In the genomic region with DNA sequence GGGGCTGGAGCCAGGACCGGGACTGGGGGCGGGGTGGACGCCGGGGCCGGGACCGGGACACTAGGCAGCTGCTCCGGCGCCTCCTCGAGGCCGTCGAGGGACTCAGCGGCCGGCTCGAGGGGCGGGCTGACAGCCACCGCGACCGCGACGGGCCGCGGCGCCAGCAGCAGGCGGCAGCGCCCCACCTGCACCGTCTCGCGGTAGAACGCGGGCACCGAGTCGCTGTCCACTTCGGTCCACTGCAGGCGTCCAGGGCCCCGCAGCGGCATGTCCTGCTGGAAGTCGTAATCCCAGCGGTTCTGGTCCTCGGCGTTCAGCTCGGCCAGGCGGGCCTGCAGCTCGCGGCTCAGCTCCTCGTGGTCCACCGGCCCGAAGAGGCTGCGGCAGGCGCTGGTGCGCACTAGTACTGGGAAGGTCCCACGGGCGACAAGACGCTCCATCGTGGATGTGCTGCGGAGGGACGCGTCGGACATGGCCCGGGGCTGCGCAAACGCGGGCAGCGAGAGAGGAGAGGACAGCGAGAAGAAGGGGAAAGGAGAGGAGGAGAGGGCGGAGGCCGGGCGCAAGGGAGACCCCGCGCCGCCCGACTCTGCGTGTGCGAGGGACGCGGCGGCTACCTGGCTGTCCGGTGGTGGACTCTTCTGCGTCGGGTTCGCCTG, we compare ENCODE assay signal across 1 cellular context.
A peak's percentile ranks its signal among the peaks of the same experiment; 100 is the strongest.
TF ChIP-seq lines count a peak whose summit lies in the region.

No MANE protein-coding gene starts in this region.

TF ChIP-seq in K562, 482 proteins besides CTCF, POLR2A, EP300 and RAD21 (continued from another document and continues in another):
- no peak; the same call in 1 of the 2 replicates for TF ChIP-seq HCFC1 (IDR thresholded peaks at IDR 0.05; ENCODE audit: low read depth, low read length)
- no peak for TF ChIP-seq U2AF2 (optimal IDR thresholded peaks at IDR 0.05; ENCODE audit: low read depth, low read length)
- no peak for TF ChIP-seq MXI1 (IDR thresholded peaks at IDR 0.05; ENCODE audit: low read depth, low read length)
- TF ChIP-seq ZNF79 (CRISPR knock-in tag; IDR thresholded peaks at IDR 0.05; ENCODE audit: low read depth) = no peak
- TF ChIP-seq, protein P1, sequence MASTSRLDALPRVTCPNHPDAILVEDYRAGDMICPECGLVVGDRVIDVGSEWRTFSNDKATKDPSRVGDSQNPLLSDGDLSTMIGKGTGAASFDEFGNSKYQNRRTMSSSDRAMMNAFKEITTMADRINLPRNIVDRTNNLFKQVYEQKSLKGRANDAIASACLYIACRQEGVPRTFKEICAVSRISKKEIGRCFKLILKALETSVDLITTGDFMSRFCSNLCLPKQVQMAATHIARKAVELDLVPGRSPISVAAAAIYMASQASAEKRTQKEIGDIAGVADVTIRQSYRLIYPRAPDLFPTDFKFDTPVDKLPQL (IDR thresholded peaks at IDR 0.05; ENCODE audit: extremely low read depth, insufficient read length) = no peak
- peak in 2 of 3 experiments; percentile 7 to 59 for TF ChIP-seq YY1 (IDR thresholded peaks at IDR 0.05; ENCODE audit: borderline replicate concordance in 1 of 3, control insufficient read depth in 1 of 3, extremely low read depth in 1 of 3, insufficient read depth in 3 of 3, insufficient read length in 1 of 3, insufficient replicate concordance in 2 of 3, low read depth in 1 of 3, low read length in 2 of 3)
- TF ChIP-seq IRF2 (CRISPR knock-in tag; IDR thresholded peaks at IDR 0.05) = no peak
- TF ChIP-seq HMG20B (CRISPR knock-in tag; IDR thresholded peaks at IDR 0.05) = no peak
- TF ChIP-seq TRIM25 (IDR thresholded peaks at IDR 0.05; ENCODE audit: borderline replicate concordance) = no peak
- no peak for TF ChIP-seq GTF2E2 (tag; IDR thresholded peaks at IDR 0.05)
- TF ChIP-seq RBM14 (IDR thresholded peaks at IDR 0.05; ENCODE audit: borderline replicate concordance, insufficient read depth, low read depth, low read length) = 0 out of 2 replicates have a peak, but pooled peaks have one; percentile 47
- peak; percentile 73 to 78; a peak in 2 of 4 replicates for TF ChIP-seq NRF1 (conservative IDR thresholded peaks at IDR 0.05 in 1 of 2, IDR thresholded peaks at IDR 0.05 in 1 of 2)
- TF ChIP-seq E2F5 (CRISPR knock-in tag; IDR thresholded peaks at IDR 0.05) = 0 out of 2 replicates have a peak, but pooled peaks have one; percentile 31
- TF ChIP-seq AFF4 (CRISPR knock-in tag; IDR thresholded peaks at IDR 0.05) = peak; percentile 93; the same call in 1 of the 2 replicates
- peak; percentile 57; the same call in 1 of the 2 replicates for TF ChIP-seq NR2C2 (CRISPR knock-in tag; IDR thresholded peaks at IDR 0.05)
- no peak for TF ChIP-seq NR2C2 (tag; IDR thresholded peaks at IDR 0.05)
- TF ChIP-seq MTA3 (IDR thresholded peaks at IDR 0.05; ENCODE audit: borderline replicate concordance) = no peak
- TF ChIP-seq TCF7L2 (IDR thresholded peaks at IDR 0.05; ENCODE audit: low read depth, low read length) = no peak
- peak; percentile 21 for TF ChIP-seq PHF20 (IDR thresholded peaks at IDR 0.05; ENCODE audit: partially characterized antibody)
- TF ChIP-seq L3MBTL2 (IDR thresholded peaks at IDR 0.05) = peak; percentile 96
- no peak for TF ChIP-seq ATF1 (CRISPR knock-in tag; IDR thresholded peaks at IDR 0.05)
- peak; percentile 65 for TF ChIP-seq ATF1 (tag; IDR thresholded peaks at IDR 0.05)
- TF ChIP-seq PCBP1 (IDR thresholded peaks at IDR 0.05; ENCODE audit: low read depth, low read length, poor library complexity, severe bottlenecking) = peak; percentile 67
- no peak for TF ChIP-seq KDM5B (IDR thresholded peaks at IDR 0.05; ENCODE audit: insufficient replicate concordance, low read depth, low read length)
- no peak for TF ChIP-seq NFYB (IDR thresholded peaks at IDR 0.05; ENCODE audit: extremely low read depth, insufficient read length)
- TF ChIP-seq TEAD1 (CRISPR knock-in tag; IDR thresholded peaks at IDR 0.05) = peak in 1 of 2 experiments; percentile 62; a peak in 1 of 4 replicates
- no peak for TF ChIP-seq ZNF764 (CRISPR knock-in tag; IDR thresholded peaks at IDR 0.05; ENCODE audit: low read depth)
- TF ChIP-seq STAT5A (IDR thresholded peaks at IDR 0.05; ENCODE audit: borderline replicate concordance, low read length) = no peak
- TF ChIP-seq FOXJ3 (CRISPR knock-in tag; IDR thresholded peaks at IDR 0.05) = no peak
- no peak for TF ChIP-seq ZNF57 (CRISPR knock-in tag; IDR thresholded peaks at IDR 0.05)
- TF ChIP-seq, protein P2, sequence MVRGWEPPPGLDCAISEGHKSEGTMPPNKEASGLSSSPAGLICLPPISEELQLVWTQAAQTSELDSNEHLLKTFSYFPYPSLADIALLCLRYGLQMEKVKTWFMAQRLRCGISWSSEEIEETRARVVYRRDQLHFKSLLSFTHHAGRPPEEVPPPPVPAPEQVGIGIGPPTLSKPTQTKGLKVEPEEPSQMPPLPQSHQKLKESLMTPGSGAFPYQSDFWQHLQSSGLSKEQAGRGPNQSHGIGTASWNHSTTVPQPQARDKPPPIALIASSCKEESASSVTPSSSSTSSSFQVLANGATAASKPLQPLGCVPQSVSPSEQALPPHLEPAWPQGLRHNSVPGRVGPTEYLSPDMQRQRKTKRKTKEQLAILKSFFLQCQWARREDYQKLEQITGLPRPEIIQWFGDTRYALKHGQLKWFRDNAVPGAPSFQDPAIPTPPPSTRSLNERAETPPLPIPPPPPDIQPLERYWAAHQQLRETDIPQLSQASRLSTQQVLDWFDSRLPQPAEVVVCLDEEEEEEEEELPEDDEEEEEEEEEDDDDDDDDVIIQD (CRISPR knock-in tag; IDR thresholded peaks at IDR 0.05) = no peak
- no peak for TF ChIP-seq ZNF384 (IDR thresholded peaks at IDR 0.05; ENCODE audit: low read depth, low read length)
- TF ChIP-seq, protein P3, sequence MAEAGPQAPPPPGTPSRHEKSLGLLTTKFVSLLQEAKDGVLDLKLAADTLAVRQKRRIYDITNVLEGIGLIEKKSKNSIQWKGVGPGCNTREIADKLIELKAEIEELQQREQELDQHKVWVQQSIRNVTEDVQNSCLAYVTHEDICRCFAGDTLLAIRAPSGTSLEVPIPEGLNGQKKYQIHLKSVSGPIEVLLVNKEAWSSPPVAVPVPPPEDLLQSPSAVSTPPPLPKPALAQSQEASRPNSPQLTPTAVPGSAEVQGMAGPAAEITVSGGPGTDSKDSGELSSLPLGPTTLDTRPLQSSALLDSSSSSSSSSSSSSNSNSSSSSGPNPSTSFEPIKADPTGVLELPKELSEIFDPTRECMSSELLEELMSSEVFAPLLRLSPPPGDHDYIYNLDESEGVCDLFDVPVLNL (CRISPR knock-in tag; IDR thresholded peaks at IDR 0.05; ENCODE audit: low read depth) = peak; percentile 59; the same call in 1 of the 2 replicates
- TF ChIP-seq, protein P4, sequence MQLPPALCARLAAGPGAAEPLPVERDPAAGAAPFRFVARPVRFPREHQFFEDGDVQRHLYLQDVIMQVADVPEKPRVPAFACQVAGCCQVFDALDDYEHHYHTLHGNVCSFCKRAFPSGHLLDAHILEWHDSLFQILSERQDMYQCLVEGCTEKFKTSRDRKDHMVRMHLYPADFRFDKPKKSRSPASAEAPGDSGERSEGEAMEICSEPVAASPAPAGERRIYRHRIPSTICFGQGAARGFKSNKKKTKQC (CRISPR knock-in tag; IDR thresholded peaks at IDR 0.05) = peak; percentile 83
- TF ChIP-seq MCM2 (IDR thresholded peaks at IDR 0.05; ENCODE audit: low read depth) = no peak
- no peak for TF ChIP-seq BMI1 (IDR thresholded peaks at IDR 0.05; ENCODE audit: low read length)
- no peak for TF ChIP-seq TCFL5 (CRISPR knock-in tag; conservative IDR thresholded peaks at IDR 0.05)
- TF ChIP-seq, protein P5, sequence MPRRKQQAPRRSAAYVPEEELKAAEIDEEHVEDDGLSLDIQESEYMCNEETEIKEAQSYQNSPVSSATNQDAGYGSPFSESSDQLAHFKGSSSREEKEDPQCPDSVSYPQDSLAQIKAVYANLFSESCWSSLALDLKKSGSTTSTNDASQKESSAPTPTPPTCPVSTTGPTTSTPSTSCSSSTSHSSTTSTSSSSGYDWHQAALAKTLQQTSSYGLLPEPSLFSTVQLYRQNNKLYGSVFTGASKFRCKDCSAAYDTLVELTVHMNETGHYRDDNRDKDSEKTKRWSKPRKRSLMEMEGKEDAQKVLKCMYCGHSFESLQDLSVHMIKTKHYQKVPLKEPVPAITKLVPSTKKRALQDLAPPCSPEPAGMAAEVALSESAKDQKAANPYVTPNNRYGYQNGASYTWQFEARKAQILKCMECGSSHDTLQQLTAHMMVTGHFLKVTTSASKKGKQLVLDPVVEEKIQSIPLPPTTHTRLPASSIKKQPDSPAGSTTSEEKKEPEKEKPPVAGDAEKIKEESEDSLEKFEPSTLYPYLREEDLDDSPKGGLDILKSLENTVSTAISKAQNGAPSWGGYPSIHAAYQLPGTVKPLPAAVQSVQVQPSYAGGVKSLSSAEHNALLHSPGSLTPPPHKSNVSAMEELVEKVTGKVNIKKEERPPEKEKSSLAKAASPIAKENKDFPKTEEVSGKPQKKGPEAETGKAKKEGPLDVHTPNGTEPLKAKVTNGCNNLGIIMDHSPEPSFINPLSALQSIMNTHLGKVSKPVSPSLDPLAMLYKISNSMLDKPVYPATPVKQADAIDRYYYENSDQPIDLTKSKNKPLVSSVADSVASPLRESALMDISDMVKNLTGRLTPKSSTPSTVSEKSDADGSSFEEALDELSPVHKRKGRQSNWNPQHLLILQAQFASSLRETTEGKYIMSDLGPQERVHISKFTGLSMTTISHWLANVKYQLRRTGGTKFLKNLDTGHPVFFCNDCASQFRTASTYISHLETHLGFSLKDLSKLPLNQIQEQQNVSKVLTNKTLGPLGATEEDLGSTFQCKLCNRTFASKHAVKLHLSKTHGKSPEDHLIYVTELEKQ (CRISPR knock-in tag; IDR thresholded peaks at IDR 0.05) = no peak
- TF ChIP-seq, protein P6, sequence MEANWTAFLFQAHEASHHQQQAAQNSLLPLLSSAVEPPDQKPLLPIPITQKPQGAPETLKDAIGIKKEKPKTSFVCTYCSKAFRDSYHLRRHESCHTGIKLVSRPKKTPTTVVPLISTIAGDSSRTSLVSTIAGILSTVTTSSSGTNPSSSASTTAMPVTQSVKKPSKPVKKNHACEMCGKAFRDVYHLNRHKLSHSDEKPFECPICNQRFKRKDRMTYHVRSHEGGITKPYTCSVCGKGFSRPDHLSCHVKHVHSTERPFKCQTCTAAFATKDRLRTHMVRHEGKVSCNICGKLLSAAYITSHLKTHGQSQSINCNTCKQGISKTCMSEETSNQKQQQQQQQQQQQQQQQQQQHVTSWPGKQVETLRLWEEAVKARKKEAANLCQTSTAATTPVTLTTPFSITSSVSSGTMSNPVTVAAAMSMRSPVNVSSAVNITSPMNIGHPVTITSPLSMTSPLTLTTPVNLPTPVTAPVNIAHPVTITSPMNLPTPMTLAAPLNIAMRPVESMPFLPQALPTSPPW (CRISPR knock-in tag; IDR thresholded peaks at IDR 0.05) = no peak
- TF ChIP-seq PHB2 (IDR thresholded peaks at IDR 0.05; ENCODE audit: low read depth) = no peak
- no peak for TF ChIP-seq MEF2A (IDR thresholded peaks at IDR 0.05; ENCODE audit: control insufficient read depth, low read depth, low read length)
- TF ChIP-seq RFX1 (IDR thresholded peaks at IDR 0.05) = no peak
- peak; percentile 92; the same call in 1 of the 2 replicates for TF ChIP-seq FOXP1 (CRISPR knock-in tag; IDR thresholded peaks at IDR 0.05)
- TF ChIP-seq ADNP (tag; IDR thresholded peaks at IDR 0.05) = no peak
- TF ChIP-seq C11orf30 (IDR thresholded peaks at IDR 0.05; ENCODE audit: low read depth) = no peak
- no peak for TF ChIP-seq FOS (IDR thresholded peaks at IDR 0.05; ENCODE audit: extremely low read depth, insufficient read length)
